Comparison of ENCODE assay signal across 1 cellular context in the genomic region with DNA sequence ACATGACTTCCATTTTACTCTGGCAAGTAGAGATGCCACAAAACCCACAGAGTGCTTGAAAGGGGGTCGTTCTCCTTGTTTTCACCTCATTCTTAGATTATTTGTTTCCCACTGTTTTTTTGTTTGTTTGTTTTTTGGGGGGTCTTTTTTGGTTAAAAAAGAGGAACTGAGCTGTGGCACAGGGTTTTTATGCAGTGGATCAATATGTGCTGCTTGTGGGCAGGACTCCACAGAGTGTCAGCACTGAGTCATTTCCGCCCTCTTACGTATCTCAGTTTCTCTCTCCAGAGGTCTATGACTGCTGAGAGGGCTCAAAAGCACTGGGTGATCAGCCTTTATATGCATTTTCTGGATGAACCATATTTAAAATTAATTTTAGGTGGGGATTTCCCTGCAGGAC.
TF ChIP-seq lines count a peak whose summit lies in the region.

No MANE protein-coding gene starts in this region.

TF ChIP-seq in GM23338, 12 proteins besides CTCF, POLR2A, EP300 and RAD21 (continued from another document):
- TF ChIP-seq, protein P1, sequence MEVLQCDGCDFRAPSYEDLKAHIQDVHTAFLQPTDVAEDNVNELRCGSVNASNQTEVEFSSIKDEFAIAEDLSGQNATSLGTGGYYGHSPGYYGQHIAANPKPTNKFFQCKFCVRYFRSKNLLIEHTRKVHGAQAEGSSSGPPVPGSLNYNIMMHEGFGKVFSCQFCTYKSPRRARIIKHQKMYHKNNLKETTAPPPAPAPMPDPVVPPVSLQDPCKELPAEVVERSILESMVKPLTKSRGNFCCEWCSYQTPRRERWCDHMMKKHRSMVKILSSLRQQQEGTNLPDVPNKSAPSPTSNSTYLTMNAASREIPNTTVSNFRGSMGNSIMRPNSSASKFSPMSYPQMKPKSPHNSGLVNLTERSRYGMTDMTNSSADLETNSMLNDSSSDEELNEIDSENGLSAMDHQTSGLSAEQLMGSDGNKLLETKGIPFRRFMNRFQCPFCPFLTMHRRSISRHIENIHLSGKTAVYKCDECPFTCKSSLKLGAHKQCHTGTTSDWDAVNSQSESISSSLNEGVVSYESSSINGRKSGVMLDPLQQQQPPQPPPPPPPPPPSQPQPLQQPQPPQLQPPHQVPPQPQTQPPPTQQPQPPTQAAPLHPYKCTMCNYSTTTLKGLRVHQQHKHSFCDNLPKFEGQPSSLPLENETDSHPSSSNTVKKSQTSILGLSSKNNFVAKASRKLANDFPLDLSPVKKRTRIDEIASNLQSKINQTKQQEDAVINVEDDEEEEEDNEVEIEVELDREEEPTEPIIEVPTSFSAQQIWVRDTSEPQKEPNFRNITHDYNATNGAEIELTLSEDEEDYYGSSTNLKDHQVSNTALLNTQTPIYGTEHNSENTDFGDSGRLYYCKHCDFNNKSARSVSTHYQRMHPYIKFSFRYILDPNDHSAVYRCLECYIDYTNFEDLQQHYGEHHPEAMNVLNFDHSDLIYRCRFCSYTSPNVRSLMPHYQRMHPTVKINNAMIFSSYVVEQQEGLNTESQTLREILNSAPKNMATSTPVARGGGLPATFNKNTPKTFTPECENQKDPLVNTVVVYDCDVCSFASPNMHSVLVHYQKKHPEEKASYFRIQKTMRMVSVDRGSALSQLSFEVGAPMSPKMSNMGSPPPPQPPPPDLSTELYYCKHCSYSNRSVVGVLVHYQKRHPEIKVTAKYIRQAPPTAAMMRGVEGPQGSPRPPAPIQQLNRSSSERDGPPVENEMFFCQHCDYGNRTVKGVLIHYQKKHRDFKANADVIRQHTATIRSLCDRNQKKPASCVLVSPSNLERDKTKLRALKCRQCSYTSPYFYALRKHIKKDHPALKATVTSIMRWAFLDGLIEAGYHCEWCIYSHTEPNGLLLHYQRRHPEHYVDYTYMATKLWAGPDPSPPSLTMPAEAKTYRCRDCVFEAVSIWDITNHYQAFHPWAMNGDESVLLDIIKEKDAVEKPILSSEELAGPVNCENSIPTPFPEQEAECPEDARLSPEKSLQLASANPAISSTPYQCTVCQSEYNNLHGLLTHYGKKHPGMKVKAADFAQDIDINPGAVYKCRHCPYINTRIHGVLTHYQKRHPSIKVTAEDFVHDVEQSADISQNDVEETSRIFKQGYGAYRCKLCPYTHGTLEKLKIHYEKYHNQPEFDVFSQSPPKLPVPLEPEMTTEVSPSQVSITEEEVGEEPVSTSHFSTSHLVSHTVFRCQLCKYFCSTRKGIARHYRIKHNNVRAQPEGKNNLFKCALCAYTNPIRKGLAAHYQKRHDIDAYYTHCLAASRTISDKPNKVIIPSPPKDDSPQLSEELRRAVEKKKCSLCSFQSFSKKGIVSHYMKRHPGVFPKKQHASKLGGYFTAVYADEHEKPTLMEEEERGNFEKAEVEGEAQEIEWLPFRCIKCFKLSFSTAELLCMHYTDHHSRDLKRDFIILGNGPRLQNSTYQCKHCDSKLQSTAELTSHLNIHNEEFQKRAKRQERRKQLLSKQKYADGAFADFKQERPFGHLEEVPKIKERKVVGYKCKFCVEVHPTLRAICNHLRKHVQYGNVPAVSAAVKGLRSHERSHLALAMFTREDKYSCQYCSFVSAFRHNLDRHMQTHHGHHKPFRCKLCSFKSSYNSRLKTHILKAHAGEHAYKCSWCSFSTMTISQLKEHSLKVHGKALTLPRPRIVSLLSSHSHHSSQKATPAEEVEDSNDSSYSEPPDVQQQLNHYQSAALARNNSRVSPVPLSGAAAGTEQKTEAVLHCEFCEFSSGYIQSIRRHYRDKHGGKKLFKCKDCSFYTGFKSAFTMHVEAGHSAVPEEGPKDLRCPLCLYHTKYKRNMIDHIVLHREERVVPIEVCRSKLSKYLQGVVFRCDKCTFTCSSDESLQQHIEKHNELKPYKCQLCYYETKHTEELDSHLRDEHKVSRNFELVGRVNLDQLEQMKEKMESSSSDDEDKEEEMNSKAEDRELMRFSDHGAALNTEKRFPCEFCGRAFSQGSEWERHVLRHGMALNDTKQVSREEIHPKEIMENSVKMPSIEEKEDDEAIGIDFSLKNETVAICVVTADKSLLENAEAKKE (CRISPR knock-in tag; IDR thresholded peaks at IDR 0.05): no peak
- TF ChIP-seq JUNB (IDR thresholded peaks at IDR 0.05; ENCODE audit: unreplicated experiment): no peak
- TF ChIP-seq STAT1 (IDR thresholded peaks at IDR 0.05; ENCODE audit: unreplicated experiment): no peak
- no peak for TF ChIP-seq POLR2AphosphoS5 (IDR thresholded peaks at IDR 0.05; ENCODE audit: low read depth)
- no peak for TF ChIP-seq EZH2 (IDR thresholded peaks at IDR 0.05; ENCODE audit: low read depth, unreplicated experiment)
- TF ChIP-seq, protein P2, sequence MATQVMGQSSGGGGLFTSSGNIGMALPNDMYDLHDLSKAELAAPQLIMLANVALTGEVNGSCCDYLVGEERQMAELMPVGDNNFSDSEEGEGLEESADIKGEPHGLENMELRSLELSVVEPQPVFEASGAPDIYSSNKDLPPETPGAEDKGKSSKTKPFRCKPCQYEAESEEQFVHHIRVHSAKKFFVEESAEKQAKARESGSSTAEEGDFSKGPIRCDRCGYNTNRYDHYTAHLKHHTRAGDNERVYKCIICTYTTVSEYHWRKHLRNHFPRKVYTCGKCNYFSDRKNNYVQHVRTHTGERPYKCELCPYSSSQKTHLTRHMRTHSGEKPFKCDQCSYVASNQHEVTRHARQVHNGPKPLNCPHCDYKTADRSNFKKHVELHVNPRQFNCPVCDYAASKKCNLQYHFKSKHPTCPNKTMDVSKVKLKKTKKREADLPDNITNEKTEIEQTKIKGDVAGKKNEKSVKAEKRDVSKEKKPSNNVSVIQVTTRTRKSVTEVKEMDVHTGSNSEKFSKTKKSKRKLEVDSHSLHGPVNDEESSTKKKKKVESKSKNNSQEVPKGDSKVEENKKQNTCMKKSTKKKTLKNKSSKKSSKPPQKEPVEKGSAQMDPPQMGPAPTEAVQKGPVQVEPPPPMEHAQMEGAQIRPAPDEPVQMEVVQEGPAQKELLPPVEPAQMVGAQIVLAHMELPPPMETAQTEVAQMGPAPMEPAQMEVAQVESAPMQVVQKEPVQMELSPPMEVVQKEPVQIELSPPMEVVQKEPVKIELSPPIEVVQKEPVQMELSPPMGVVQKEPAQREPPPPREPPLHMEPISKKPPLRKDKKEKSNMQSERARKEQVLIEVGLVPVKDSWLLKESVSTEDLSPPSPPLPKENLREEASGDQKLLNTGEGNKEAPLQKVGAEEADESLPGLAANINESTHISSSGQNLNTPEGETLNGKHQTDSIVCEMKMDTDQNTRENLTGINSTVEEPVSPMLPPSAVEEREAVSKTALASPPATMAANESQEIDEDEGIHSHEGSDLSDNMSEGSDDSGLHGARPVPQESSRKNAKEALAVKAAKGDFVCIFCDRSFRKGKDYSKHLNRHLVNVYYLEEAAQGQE (IDR thresholded peaks at IDR 0.05; ENCODE audit: unreplicated experiment): no peak
- no peak for TF ChIP-seq ZNF331 (CRISPR knock-in tag; IDR thresholded peaks at IDR 0.05; ENCODE audit: low read depth)
